In genomic region chr7:71021049-71021448, GRCh38 we compare ENCODE assay signal across 35 cellular contexts.
"Had no signal": no experiment of that assay in that cellular context is flagged by ENCODE, and none has a peak within 500 bp of the region (broad histone marks: within the 10 kb centered on the region; RNA-seq: fewer than 3 reads in every experiment).

No MANE protein-coding gene starts in this region.

- H3K4me1 Mint-ChIP-seq: activated B cell treated with CpG ODN at 0.5 μM for 24 hours; activated CD4-positive, alpha-beta T cell treated with anti-CD3 and anti-CD28 coated beads, Interleukin-2, amount 10 ng/mL, durations not matched to agents 24 days and 14 days; activated naive CD8-positive, alpha-beta T cell treated with anti-CD3 and anti-CD28 coated beads for 36 hours; activated T-helper 17 cell treated with anti-CD3 and anti-CD28 coated beads, Interleukin-2, amount 50 U/mL, for 72 hours had no signal

- FAIRE-seq: astrocyte, TTC549 had no signal

- H3K27me3 Mint-ChIP-seq: activated B cell treated with CpG ODN at 0.5 μM for 24 hours; activated CD4-positive, alpha-beta memory T cell treated with anti-CD3 and anti-CD28 coated beads for 36 hours; activated CD4-positive, alpha-beta T cell treated with anti-CD3 and anti-CD28 coated beads, Interleukin-2, amount 10 ng/mL, durations not matched to agents 24 days and 14 days; activated CD8-positive, alpha-beta T cell treated with anti-CD3 and anti-CD28 coated beads for 36 hours; activated naive CD8-positive, alpha-beta T cell treated with anti-CD3 and anti-CD28 coated beads for 36 hours had no signal

- H3K9me3 Mint-ChIP-seq: activated CD8-positive, alpha-beta T cell treated with anti-CD3 and anti-CD28 coated beads for 36 hours had no signal

- H3K4me3 Mint-ChIP-seq: activated B cell treated with CpG ODN at 0.5 μM for 24 hours; activated CD4-positive, alpha-beta memory T cell treated with anti-CD3 and anti-CD28 coated beads for 36 hours; activated CD4-positive, alpha-beta T cell treated with anti-CD3 and anti-CD28 coated beads, Interleukin-2, amount 10 ng/mL, durations not matched to agents 24 days and 14 days; activated CD8-positive, alpha-beta T cell treated with anti-CD3 and anti-CD28 coated beads for 36 hours; activated naive CD4-positive, alpha-beta T cell treated with anti-CD3 and anti-CD28 coated beads for 36 hours; activated naive CD8-positive, alpha-beta T cell treated with anti-CD3 and anti-CD28 coated beads for 36 hours; activated T-cell treated with anti-CD3 and anti-CD28 coated beads, Interleukin-2, amount 50 U/mL, for 4 hours; activated T-cell treated with anti-CD3 and anti-CD28 coated beads, Interleukin-2, amount 50 U/mL, for 72 hours; activated T-helper 1 cell treated with anti-CD3 and anti-CD28 coated beads, Interleukin-12 subunit alpha, Interleukin-12 subunit beta, Interleukin-2, Interleukin-4 antibody, amounts not matched to agents 30 ng/mL and 10 ng/mL and 1 ng/mL, durations not matched to agents 14 hours and 24 hours and 36 hours; activated T-helper 17 cell treated with anti-CD3 and anti-CD28 coated beads, Interleukin-2, amount 50 U/mL, for 72 hours; T-helper 1 cell treated with Interleukin-12 subunit alpha and Interleukin-12 subunit beta and Interleukin-4 antibody, amounts not matched to agents 30 μg/mL and 1 μg/mL, for 36 hours; T-helper 2 cell treated with Interferon-gamma antibody and Interleukin-4, amounts not matched to agents 5 μg/mL and 100 μg/mL, for 36 hours had no signal

- ATAC-seq: activated CD8-positive, alpha-beta T cell treated with anti-CD3 and anti-CD28 coated beads for 36 hours; activated naive CD4-positive, alpha-beta T cell treated with anti-CD3 and anti-CD28 coated beads, Interleukin-2, amount 50 U/mL, for 72 hours; activated T-cell treated with anti-CD3 and anti-CD28 coated beads, Interleukin-2, amount 50 U/mL, for 4 hours; activated T-cell treated with anti-CD3 and anti-CD28 coated beads, Interleukin-2, amount 50 U/mL, for 72 hours; activated T-helper 17 cell treated with anti-CD3 and anti-CD28 coated beads, Interleukin-2, amount 50 U/mL, for 72 hours; body of pancreas had no signal

- DNase-seq: activated B cell treated with CpG ODN at 0.5 μM for 24 hours; activated CD4-positive, alpha-beta memory T cell treated with anti-CD3 and anti-CD28 coated beads for 36 hours; activated CD4-positive, alpha-beta T cell treated with anti-CD3 and anti-CD28 coated beads for 4 hours; activated CD4-positive, alpha-beta T cell treated with anti-CD3 and anti-CD28 coated beads, Interleukin-2, amount 10 ng/mL, durations not matched to agents 24 days and 14 days; activated CD4-positive, alpha-beta T cell treated with anti-CD3 and anti-CD28 coated beads, Interleukin-2, amount 50 U/mL, for 1 hour; activated CD4-positive, alpha-beta T cell treated with anti-CD3 and anti-CD28 coated beads, Interleukin-2, amount 50 U/mL, for 4 hours; activated CD4-positive, CD25-positive, alpha-beta regulatory T cell treated with anti-CD3 and anti-CD28 coated beads, Interleukin-2, amount 50 U/mL, for 72 hours; activated CD8-positive, alpha-beta memory T cell treated with anti-CD3 and anti-CD28 coated beads, Interleukin-2, amount 50 U/mL, for 4 hours; activated CD8-positive, alpha-beta T cell treated with anti-CD3 and anti-CD28 coated beads for 36 hours; activated effector memory CD4-positive, alpha-beta T cell treated with anti-CD3 and anti-CD28 coated beads, Interleukin-2, amount 50 U/mL, for 16 hours; activated gamma-delta T cell treated with Interleukin-2 at 50 U/mL for 16 hours; activated naive CD4-positive, alpha-beta T cell; activated naive CD4-positive, alpha-beta T cell treated with anti-CD3 and anti-CD28 coated beads for 36 hours; activated naive CD4-positive, alpha-beta T cell treated with anti-CD3 and anti-CD28 coated beads, Interleukin-2, amount 50 U/mL, for 16 hours; activated naive CD8-positive, alpha-beta T cell treated with anti-CD3 and anti-CD28 coated beads for 36 hours; activated T-cell treated with anti-CD3 and anti-CD28 coated beads for 4 hours; activated T-cell treated with anti-CD3 and anti-CD28 coated beads, Interleukin-2, amount 50 U/mL, for 1 hour; activated T-cell treated with anti-CD3 and anti-CD28 coated beads, Interleukin-2, amount 50 U/mL, for 4 hours; activated T-cell treated with anti-CD3 and anti-CD28 coated beads, Interleukin-2, amount 50 U/mL, for 72 hours; adrenal gland; amniotic stem cell; aorta; body of pancreas; brain microvascular endothelial cell; central memory CD4-positive, alpha-beta T cell; T-helper 1 cell; T-helper 2 cell; T-helper 9 cell had no signal

- H3K36me3 Mint-ChIP-seq: activated CD4-positive, alpha-beta memory T cell treated with anti-CD3 and anti-CD28 coated beads for 36 hours; activated naive CD8-positive, alpha-beta T cell treated with anti-CD3 and anti-CD28 coated beads for 36 hours had no signal

- H3K27ac Mint-ChIP-seq: activated B cell treated with CpG ODN at 0.5 μM for 24 hours; activated CD4-positive, alpha-beta memory T cell treated with anti-CD3 and anti-CD28 coated beads for 36 hours; activated CD4-positive, alpha-beta T cell treated with anti-CD3 and anti-CD28 coated beads, Interleukin-2, amount 10 ng/mL, durations not matched to agents 24 days and 14 days; activated CD8-positive, alpha-beta T cell treated with anti-CD3 and anti-CD28 coated beads for 36 hours; activated naive CD4-positive, alpha-beta T cell treated with anti-CD3 and anti-CD28 coated beads for 36 hours; activated naive CD4-positive, alpha-beta T cell treated with anti-CD3 and anti-CD28 coated beads, Interleukin-2, amount 50 U/mL, for 72 hours; activated naive CD8-positive, alpha-beta T cell treated with anti-CD3 and anti-CD28 coated beads for 36 hours; activated T-cell treated with anti-CD3 and anti-CD28 coated beads, Interleukin-2, amount 50 U/mL, for 72 hours; activated T-helper 1 cell treated with anti-CD3 and anti-CD28 coated beads, Interleukin-12 subunit alpha, Interleukin-12 subunit beta, Interleukin-2, Interleukin-4 antibody, amounts not matched to agents 30 ng/mL and 10 ng/mL and 1 ng/mL, durations not matched to agents 14 hours and 24 hours and 36 hours; activated T-helper 17 cell treated with anti-CD3 and anti-CD28 coated beads, Interleukin-2, amount 50 U/mL, for 72 hours; T-helper 1 cell treated with Interleukin-12 subunit alpha and Interleukin-12 subunit beta and Interleukin-4 antibody, amounts not matched to agents 30 μg/mL and 1 μg/mL, for 36 hours; T-helper 2 cell treated with Interferon-gamma antibody and Interleukin-4, amounts not matched to agents 5 μg/mL and 100 μg/mL, for 36 hours had no signal
